27 cellular contexts compared by ENCODE assay signal in genomic region chr18:35246831-35247230, GRCh38. TPM values are rescaled to one million over a fixed set of nuclear protein-coding genes. Genes with fewer than 3 reads are reported as not detected.
DNase-seq lines count a peak whose midpoint lies in the region; ATAC-seq lines count a peak whose summit lies in the region.
"Had no signal": no experiment of that assay in that cellular context is flagged by ENCODE, and none has a peak within 500 bp of the region (broad histone marks: within the 10 kb centered on the region; RNA-seq: fewer than 3 reads in every experiment).

No MANE protein-coding gene starts in this region.

- no peak overlapping the region for H2BK5ac ChIP-seq in trophoblast cell (ENCODE audit: low read depth, low read length, poor library complexity)

- no peak overlapping the region for H2AFZ ChIP-seq in trophoblast cell (ENCODE audit: insufficient read depth, low read length, poor library complexity)

- H2AK5ac ChIP-seq in trophoblast cell (ENCODE audit: low read length): no peak overlapping the region

- H3K9ac ChIP-seq in trophoblast cell (ENCODE audit: low read length): no peak overlapping the region

- no peaks in the 10 kb centered on the region for H3K79me1 ChIP-seq in trophoblast cell (ENCODE audit: low read length)

- H3K18ac ChIP-seq in trophoblast cell (ENCODE audit: low read length): no peak overlapping the region

- H4K12ac ChIP-seq in trophoblast cell (ENCODE audit: low read depth, low read length): no peak overlapping the region

- peaks cover 94% of the 10 kb centered on the region for H3K36me3 Mint-ChIP-seq in activated T-helper 17 cell treated with anti-CD3 and anti-CD28 coated beads, Interleukin-2, amount 50 U/mL, for 72 hours (ENCODE audit: low read depth)

- no peaks in the 10 kb centered on the region for H3K79me2 ChIP-seq in trophoblast cell (ENCODE audit: control insufficient read depth, insufficient read depth, low read length, poor library complexity)

- H4K91ac ChIP-seq in trophoblast cell (ENCODE audit: low read depth, low read length): no peak overlapping the region

- H3K4me3 Mint-ChIP-seq in activated T-helper 17 cell treated with anti-CD3 and anti-CD28 coated beads, Interleukin-2, amount 50 U/mL, for 72 hours: no peak overlapping the region
- H3K4me3 Mint-ChIP-seq: activated naive CD8-positive, alpha-beta T cell treated with anti-CD3 and anti-CD28 coated beads, Interleukin-2, amount 10 ng/mL, durations not matched to agents 7 days and 5 days; naive thymus-derived CD4-positive, alpha-beta T cell had no signal

- H3K4me1 Mint-ChIP-seq in activated T-helper 17 cell treated with anti-CD3 and anti-CD28 coated beads, Interleukin-2, amount 50 U/mL, for 72 hours: peaks cover 17% of the 10 kb centered on the region

- peak overlapping the region; percentile 45 for H3K27ac ChIP-seq in right cardiac atrium (ENCODE audit: low read length)
- H3K27ac ChIP-seq in trophoblast cell (ENCODE audit: low read depth, low read length): no peak overlapping the region
- H3K27ac ChIP-seq: psoas muscle, SJSA1, suprapubic skin, WERI-Rb-1 had no signal

- intact Hi-C loops in right cardiac atrium (cut with DNase I) (no loop called here), Right ventricle myocardium inferior (cut with DNase I) (no loop called here)

- H4K8ac ChIP-seq in trophoblast cell (ENCODE audit: low read depth, low read length): no peak overlapping the region

- no peak overlapping the region for H3K4me3 ChIP-seq in right cardiac atrium (ENCODE audit: low read length)
- no peak overlapping the region for H3K4me3 ChIP-seq in trophoblast cell (ENCODE audit: low read depth, low read length)
- H3K4me3 ChIP-seq: psoas muscle, sigmoid colon, SJSA1, suprapubic skin had no signal

- no peaks in the 10 kb centered on the region for H3K27me3 ChIP-seq in right cardiac atrium (ENCODE audit: control insufficient read depth, insufficient read depth)
- H3K27me3 ChIP-seq in trophoblast cell (ENCODE audit: insufficient read depth, low read length): no peaks in the 10 kb centered on the region
- H3K27me3 ChIP-seq: BE2C, sigmoid colon, SJSA1, suprapubic skin had no signal

- H3K4me1 ChIP-seq in right cardiac atrium (ENCODE audit: control insufficient read depth, insufficient read depth, low read length): no peaks in the 10 kb centered on the region
- H3K4me1 ChIP-seq in trophoblast cell (ENCODE audit: control insufficient read depth in 1 of 2, insufficient read depth in 2 of 2, low read length in 2 of 2): peaks cover 2% of the 10 kb centered on the region in 2 experiments
- H3K4me1 ChIP-seq: BE2C, SJSA1 had no signal

- H3K27me3 Mint-ChIP-seq in activated T-helper 17 cell treated with anti-CD3 and anti-CD28 coated beads, Interleukin-2, amount 50 U/mL, for 72 hours: no peaks in the 10 kb centered on the region
- H3K27me3 Mint-ChIP-seq: activated naive CD8-positive, alpha-beta T cell treated with anti-CD3 and anti-CD28 coated beads, Interleukin-2, amount 10 ng/mL, durations not matched to agents 7 days and 5 days; naive thymus-derived CD4-positive, alpha-beta T cell had no signal

- H2BK120ac ChIP-seq in trophoblast cell (ENCODE audit: insufficient read depth, low read length, poor library complexity): no peak overlapping the region

- H3K4ac ChIP-seq in trophoblast cell (ENCODE audit: low read depth, low read length): no peak overlapping the region

- H3K9me3 ChIP-seq in right cardiac atrium (ENCODE audit: control insufficient read depth, low read length) (no peaks in the 10 kb centered on the region), trophoblast cell (ENCODE audit: insufficient read depth, low read depth, low read length) (no peaks in the 10 kb centered on the region)
- H3K9me3 ChIP-seq: BE2C, psoas muscle, sigmoid colon, suprapubic skin had no signal

- ATAC-seq in right cardiac atrium (no peak), Right ventricle myocardium inferior (no peak)
- no peak for ATAC-seq in activated T-helper 17 cell treated with anti-CD3 and anti-CD28 coated beads, Interleukin-2, amount 50 U/mL, for 72 hours (replicated peaks)
- ATAC-seq: esophagus mucosa; HCT116; naive thymus-derived CD4-positive, alpha-beta T cell had no signal

- H3K4me2 ChIP-seq in trophoblast cell (ENCODE audit: low read length): no peak overlapping the region

- DNase-seq in right cardiac atrium: no peak
- DNase-seq in Right ventricle myocardium inferior (ENCODE audit: missing footprints): no peak
- DNase-seq in trophoblast cell: peak; percentile 89 to 90
- DNase-seq in effector CD8-positive, alpha-beta T cell (lab: John Stamatoyannopoulos, UW): no peak
- DNase-seq in GM19238 (ENCODE audit: insufficient read length, low spot score): no peak
- DNase-seq in superior temporal gyrus (ENCODE audit: extremely low spot score): no peak
- DNase-seq: activated CD4-positive, alpha-beta T cell treated with anti-CD3 and anti-CD28 coated beads for 48 hours; activated gamma-delta T cell; activated naive CD8-positive, alpha-beta T cell treated with anti-CD3 and anti-CD28 coated beads, Interleukin-2, amount 10 ng/mL, durations not matched to agents 7 days and 5 days; BE2C; central memory CD4-positive, alpha-beta T cell; head of caudate nucleus; midbrain; naive thymus-derived CD4-positive, alpha-beta T cell; NCI-H1092; NCI-H1694; NCI-H82; nucleus accumbens; psoas muscle; sigmoid colon; stimulated activated CD4-positive, alpha-beta T cell treated with anti-CD3 and anti-CD28 coated beads, Interleukin-4, amount 100 ng/mL, for 24 hours; WERI-Rb-1 had no signal

- H3K9me3 Mint-ChIP-seq in activated T-helper 17 cell treated with anti-CD3 and anti-CD28 coated beads, Interleukin-2, amount 50 U/mL, for 72 hours: peaks cover 4% of the 10 kb centered on the region

- H3K36me3 ChIP-seq in trophoblast cell (ENCODE audit: control insufficient read depth in 1 of 2, insufficient read depth in 2 of 2, low read length in 2 of 2): peaks cover 6 to 30% of the 10 kb centered on the region in 2 experiments

- H2BK12ac ChIP-seq in trophoblast cell (ENCODE audit: low read length): no peak overlapping the region

- H3K27ac Mint-ChIP-seq in activated T-helper 17 cell treated with anti-CD3 and anti-CD28 coated beads, Interleukin-2, amount 50 U/mL, for 72 hours: peak overlapping the region; percentile 58
- H3K27ac Mint-ChIP-seq: activated naive CD8-positive, alpha-beta T cell treated with anti-CD3 and anti-CD28 coated beads, Interleukin-2, amount 10 ng/mL, durations not matched to agents 7 days and 5 days had no signal

- H3K23ac ChIP-seq in trophoblast cell (ENCODE audit: low read length): no peak overlapping the region

- no peak overlapping the region for H3K14ac ChIP-seq in trophoblast cell (ENCODE audit: low read length)

RNA-seq across cellular contexts. Expression of gene ZNF397, which starts 6.0 kb away (rescaled TPM):
- total RNA-seq in right cardiac atrium (10 to 100 TPM; 18.6 to 21.8 (median 19.4) TPM), Right ventricle myocardium inferior (15.5 TPM)
- 12.5 TPM for polyA plus RNA-seq in right cardiac atrium
- total RNA-seq in activated T-helper 17 cell treated with anti-CD3 and anti-CD28 coated beads, Interleukin-2, amount 50 U/mL, for 72 hours: 10 to 100 TPM in 1 of 2 donors, 1 to 10 TPM in 1; 9.7 to 25.0 TPM
- polyA plus RNA-seq in trophoblast cell (2013): 7.0 and 8.2 TPM in 2 replicates

RNA-seq across cellular contexts. Expression of gene ZSCAN30, which starts 43.2 kb away (rescaled TPM):
- total RNA-seq in right cardiac atrium (10 to 100 TPM; 17.6 to 30.9 (median 20.4) TPM), Right ventricle myocardium inferior (9.5 TPM)
- 16.9 TPM for polyA plus RNA-seq in right cardiac atrium
- total RNA-seq in activated T-helper 17 cell treated with anti-CD3 and anti-CD28 coated beads, Interleukin-2, amount 50 U/mL, for 72 hours: 10 to 100 TPM; 12.8 to 25.8 TPM
- 6.5 and 7.1 TPM in 2 replicates for polyA plus RNA-seq in trophoblast cell (2013)

Comparison
In these comparisons a context has a peak if more than half of its experiments do, and no peak if none do; other contexts are left out.
1. DNase-seq: peak in trophoblast cell (2 of 2); none in right cardiac atrium (0 of 3), Right ventricle myocardium inferior (single experiment), effector CD8-positive, alpha-beta T cell (single experiment), GM19238 (single experiment) and superior temporal gyrus (single experiment).